ENCODE assay signal across 17 cellular contexts in the genomic region with DNA sequence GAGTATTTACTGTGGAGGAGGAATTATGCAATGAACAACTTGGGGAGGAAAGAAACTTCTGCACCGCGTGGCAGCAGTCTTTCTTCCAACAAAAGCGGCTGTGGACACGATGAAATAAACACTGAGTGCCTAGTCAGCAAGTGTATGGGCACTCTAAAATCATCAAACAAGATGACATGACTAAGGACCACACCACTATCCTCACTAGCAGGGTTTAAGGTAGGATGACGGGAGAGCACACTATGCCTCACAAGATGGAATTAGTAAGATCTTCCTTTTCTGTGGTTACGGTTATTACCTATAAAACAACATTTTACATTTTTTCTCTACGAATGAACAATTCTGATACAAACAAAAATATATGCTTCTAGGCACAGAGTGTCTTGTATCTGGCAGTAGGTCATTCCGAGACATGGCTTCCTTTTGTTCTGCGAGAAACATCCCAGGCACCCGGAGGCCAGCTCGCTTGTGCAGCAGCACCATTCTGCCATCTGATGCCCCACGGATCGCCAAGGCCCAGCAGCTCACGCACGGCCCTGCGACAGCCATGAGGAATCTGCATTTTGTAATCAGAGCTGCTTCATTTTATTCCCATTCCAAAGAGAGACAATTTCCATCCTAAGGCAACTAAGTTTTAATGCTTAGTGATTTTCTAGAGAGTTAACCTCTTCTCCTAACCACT. TPM values are rescaled to one million over a fixed set of nuclear protein-coding genes. Genes with fewer than 3 reads are reported as not detected.
DNase-seq lines count a peak whose midpoint lies in the region; ATAC-seq and TF ChIP-seq lines count a peak whose summit lies in the region.
"Had no signal": no experiment of that assay in that cellular context is flagged by ENCODE, and none has a peak within 500 bp of the region (broad histone marks: within the 10 kb centered on the region; RNA-seq: fewer than 3 reads in every experiment).

No MANE protein-coding gene starts in this region.

- peak; percentile 89 for ATAC-seq in activated CD4-positive, alpha-beta T cell treated with anti-CD3 and anti-CD28 coated beads for 36 hours
- no peak for ATAC-seq in CD4-positive, alpha-beta T cell (ENCODE audit: poor library complexity)
- ATAC-seq in HG03565 (IDR thresholded peaks at IDR 0.05; ENCODE audit: unreplicated experiment) (no peak), gastroesophageal sphincter (no peak)
- ATAC-seq: Right ventricle myocardium inferior had no signal

- H3K27me3 ChIP-seq in CD4-positive, alpha-beta T cell (ENCODE audit: control insufficient read depth, insufficient read depth, low read length): no peaks in the 10 kb centered on the region
- H3K27me3 ChIP-seq in mesenchymal stem cell (ENCODE audit: control insufficient read depth in 1 of 2, insufficient read depth in 1 of 2, low read length in 2 of 2) (no peaks in the 10 kb centered on the region), gastroesophageal sphincter (no peaks in the 10 kb centered on the region)
- H3K27me3 ChIP-seq: Peyer's patch had no signal

- H3K4me3 ChIP-seq in mesenchymal stem cell (ENCODE audit: insufficient read depth in 1 of 2, low read depth in 1 of 2, low read length in 2 of 2) (no peak overlapping the region), gastroesophageal sphincter (no peak overlapping the region)
- H3K4me3 ChIP-seq: Peyer's patch had no signal

- H4K91ac ChIP-seq in mesenchymal stem cell (ENCODE audit: low read length): no peak overlapping the region

- no peak overlapping the region for H3K18ac ChIP-seq in mesenchymal stem cell (ENCODE audit: low read depth in 1 of 2, low read length in 2 of 2)

- no peak overlapping the region for H2BK12ac ChIP-seq in mesenchymal stem cell (ENCODE audit: low read length in 2 of 2)

- peaks cover 6% of the 10 kb centered on the region for H3K4me1 Mint-ChIP-seq in activated CD4-positive, alpha-beta T cell treated with anti-CD3 and anti-CD28 coated beads for 36 hours
- peaks cover 9% of the 10 kb centered on the region for H3K4me1 Mint-ChIP-seq in CD4-positive, alpha-beta T cell (ENCODE audit: low read depth)
- H3K4me1 Mint-ChIP-seq in activated CD4-positive, alpha-beta memory T cell treated with anti-CD3 and anti-CD28 coated beads for 36 hours (ENCODE audit: low read depth): peaks cover 13% of the 10 kb centered on the region

- DNase-seq in activated CD4-positive, alpha-beta T cell treated with anti-CD3 and anti-CD28 coated beads for 36 hours: no peak
- no peak for DNase-seq in activated CD4-positive, alpha-beta T cell treated with anti-CD3 and anti-CD28 coated beads for 1 hour
- no peak for DNase-seq in CD4-positive, alpha-beta T cell
- no peak for DNase-seq in activated CD4-positive, alpha-beta memory T cell treated with anti-CD3 and anti-CD28 coated beads for 36 hours
- DNase-seq in mesenchymal stem cell (peak; percentile 18), AG08395 (ENCODE audit: low spot score) (no peak)
- DNase-seq: C1 segment of cervical spinal cord, DMS 273 treated with DMSO at 0.1 percent for 48 hours, EL, KG1, NCI-H1092 treated with DMSO at 0.1 percent for 48 hours, NCI-H2081 treated with DMSO at 0.1 percent for 48 hours, NCI-H526, Peyer's patch had no signal

- H3K14ac ChIP-seq in mesenchymal stem cell (ENCODE audit: low read length in 2 of 2): no peak overlapping the region

- CTCF ChIA-PET in activated CD4-positive, alpha-beta T cell treated with anti-CD3 and anti-CD28 coated beads for 36 hours (lab: Charles Lee): no interaction called here
- CTCF ChIA-PET in CD4-positive, alpha-beta T cell (lab: Charles Lee): no interaction called here
- CTCF ChIA-PET in activated CD4-positive, alpha-beta memory T cell treated with anti-CD3 and anti-CD28 coated beads for 36 hours (lab: Charles Lee): no interaction called here

- H3K23ac ChIP-seq in mesenchymal stem cell (ENCODE audit: low read length in 2 of 2): no peak overlapping the region

- H2BK15ac ChIP-seq in mesenchymal stem cell (ENCODE audit: low read depth, poor library complexity, severe bottlenecking): no peak overlapping the region

- H3K27ac ChIP-seq in CD4-positive, alpha-beta T cell (ENCODE audit: low read depth, low read length): no peak overlapping the region
- H3K27ac ChIP-seq in mesenchymal stem cell (ENCODE audit: low read length, poor library complexity, severe bottlenecking) (no peak overlapping the region), gastroesophageal sphincter (no peak overlapping the region)
- H3K27ac ChIP-seq: Peyer's patch had no signal

- no peak overlapping the region for H3K4ac ChIP-seq in mesenchymal stem cell (ENCODE audit: low read depth in 1 of 2, low read length in 2 of 2)

- intact Hi-C loops in activated CD4-positive, alpha-beta T cell treated with anti-CD3 and anti-CD28 coated beads for 36 hours (cut with DNase I, micrococcal nuclease): no loop called here
- intact Hi-C loops in CD4-positive, alpha-beta T cell (cut with DNase I, micrococcal nuclease): loop anchor here in 1 of 2 experiments (2.0 kb wide), 1 partner anchor 218 kb away; no protein-coding TSS in a partner anchor
- intact Hi-C loops in activated CD4-positive, alpha-beta memory T cell treated with anti-CD3 and anti-CD28 coated beads for 36 hours (cut with micrococcal nuclease): no loop called here

- H2AFZ ChIP-seq in mesenchymal stem cell (ENCODE audit: low read depth, low read length): no peak overlapping the region

- no peak for TF ChIP-seq POLR2A in gastroesophageal sphincter (IDR thresholded peaks at IDR 0.05)

- peaks cover 28% of the 10 kb centered on the region for H3K79me1 ChIP-seq in mesenchymal stem cell (replicated peaks; ENCODE audit: low read length, poor library complexity, severe bottlenecking)

- H3K36me3 Mint-ChIP-seq in activated CD4-positive, alpha-beta T cell treated with anti-CD3 and anti-CD28 coated beads for 36 hours (ENCODE audit: low read depth): peaks cover 53% of the 10 kb centered on the region
- H3K36me3 Mint-ChIP-seq in CD4-positive, alpha-beta T cell (ENCODE audit: low read depth): peaks cover 90% of the 10 kb centered on the region
- H3K36me3 Mint-ChIP-seq in activated CD4-positive, alpha-beta memory T cell treated with anti-CD3 and anti-CD28 coated beads for 36 hours: peaks cover 50% of the 10 kb centered on the region

- TF ChIP-seq EP300 in gastroesophageal sphincter (IDR thresholded peaks at IDR 0.05): no peak

- TF ChIP-seq CTCF in CD4-positive, alpha-beta T cell (IDR thresholded peaks at IDR 0.05): no peak
- TF ChIP-seq CTCF in gastroesophageal sphincter (IDR thresholded peaks at IDR 0.05): no peak

- H3K27me3 Mint-ChIP-seq in activated CD4-positive, alpha-beta T cell treated with anti-CD3 and anti-CD28 coated beads for 36 hours: no peaks in the 10 kb centered on the region
- no peaks in the 10 kb centered on the region for H3K27me3 Mint-ChIP-seq in CD4-positive, alpha-beta T cell
- H3K27me3 Mint-ChIP-seq in activated CD4-positive, alpha-beta memory T cell treated with anti-CD3 and anti-CD28 coated beads for 36 hours: no peaks in the 10 kb centered on the region

- H3K36me3 ChIP-seq in mesenchymal stem cell (ENCODE audit: control insufficient read depth in 1 of 2, insufficient read depth in 2 of 2, low read depth in 1 of 2, low read length in 2 of 2) (peaks cover 54 to 87% of the 10 kb centered on the region in 2 experiments), gastroesophageal sphincter (peaks cover 5 to 98% of the 10 kb centered on the region in 2 donors)

- no peak overlapping the region for H2AK5ac ChIP-seq in mesenchymal stem cell (ENCODE audit: low read length, severe bottlenecking)

- H3K4me2 ChIP-seq in mesenchymal stem cell (ENCODE audit: low read length, poor library complexity, severe bottlenecking): no peak overlapping the region

- H3K9me3 ChIP-seq in CD4-positive, alpha-beta T cell (ENCODE audit: control insufficient read depth, low read length): no peaks in the 10 kb centered on the region
- no peaks in the 10 kb centered on the region for H3K9me3 ChIP-seq in mesenchymal stem cell (ENCODE audit: control insufficient read depth, low read length)
- H3K9me3 ChIP-seq in gastroesophageal sphincter: no peaks in the 10 kb centered on the region
- H3K9me3 ChIP-seq: Peyer's patch had no signal

- 92% methylated on average over 16 of the region's 16 CpGs for WGBS in mesenchymal stem cell
- WGBS in gastroesophageal sphincter (ENCODE audit: low coverage in 1 of 2), 2 donors: 90% methylated on average over 14 to 16 of the region's 16 CpGs

- peak overlapping the region; percentile 16 for H3K27ac Mint-ChIP-seq in activated CD4-positive, alpha-beta T cell treated with anti-CD3 and anti-CD28 coated beads for 36 hours
- H3K27ac Mint-ChIP-seq in CD4-positive, alpha-beta T cell: peak overlapping the region; percentile 33
- H3K27ac Mint-ChIP-seq in activated CD4-positive, alpha-beta memory T cell treated with anti-CD3 and anti-CD28 coated beads for 36 hours: peak overlapping the region; percentile 63

- no peak overlapping the region for H3K9ac ChIP-seq in mesenchymal stem cell (ENCODE audit: low read length)

- H4K8ac ChIP-seq in mesenchymal stem cell (ENCODE audit: low read length): no peak overlapping the region

- no peaks in the 10 kb centered on the region for H3K9me3 Mint-ChIP-seq in activated CD4-positive, alpha-beta T cell treated with anti-CD3 and anti-CD28 coated beads for 36 hours (ENCODE audit: low read depth)
- H3K9me3 Mint-ChIP-seq in CD4-positive, alpha-beta T cell: no peaks in the 10 kb centered on the region
- H3K9me3 Mint-ChIP-seq in activated CD4-positive, alpha-beta memory T cell treated with anti-CD3 and anti-CD28 coated beads for 36 hours: no peaks in the 10 kb centered on the region

- H2BK120ac ChIP-seq in mesenchymal stem cell (ENCODE audit: low read depth, low read length): no peak overlapping the region

- H3K4me3 Mint-ChIP-seq in activated CD4-positive, alpha-beta T cell treated with anti-CD3 and anti-CD28 coated beads for 36 hours: no peak overlapping the region
- no peak overlapping the region for H3K4me3 Mint-ChIP-seq in CD4-positive, alpha-beta T cell
- H3K4me3 Mint-ChIP-seq in activated CD4-positive, alpha-beta memory T cell treated with anti-CD3 and anti-CD28 coated beads for 36 hours: no peak overlapping the region

- POLR2A ChIA-PET in activated CD4-positive, alpha-beta T cell treated with anti-CD3 and anti-CD28 coated beads for 36 hours (lab: Charles Lee): no interaction called here
- POLR2A ChIA-PET in CD4-positive, alpha-beta T cell (lab: Charles Lee): interaction anchor here (1.4 kb wide), 1 partner anchor 71 kb away, joined by 4 read pairs; the partner anchor contains the start of gene ESYT2
- POLR2A ChIA-PET in activated CD4-positive, alpha-beta memory T cell treated with anti-CD3 and anti-CD28 coated beads for 36 hours (lab: Charles Lee): no interaction called here

- H3K4me1 ChIP-seq in mesenchymal stem cell (ENCODE audit: control insufficient read depth, insufficient read depth, low read depth, low read length) (peaks cover 3% of the 10 kb centered on the region), gastroesophageal sphincter (peaks cover 0 to 10% (median 0%) of the 10 kb centered on the region in 3 donors)
- H3K4me1 ChIP-seq: Peyer's patch had no signal

- H2BK5ac ChIP-seq in mesenchymal stem cell (ENCODE audit: low read depth, low read length, poor library complexity, severe bottlenecking): no peak overlapping the region

RNA-seq across cellular contexts. Expression of gene NCAPG2, which starts 54.1 kb away (rescaled TPM):
- 100 to 1,000 TPM in 1 of 2 experiments, 10 to 100 TPM in 1; 85.4 to 127 TPM for total RNA-seq in activated CD4-positive, alpha-beta T cell treated with anti-CD3 and anti-CD28 coated beads for 36 hours
- total RNA-seq in CD4-positive, alpha-beta T cell: 10 to 100 TPM in 1 of 2 experiments, 1 to 10 TPM in 1; 9.9 to 11.8 TPM
- 100 to 1,000 TPM; 145 to 149 TPM for total RNA-seq in activated CD4-positive, alpha-beta memory T cell treated with anti-CD3 and anti-CD28 coated beads for 36 hours
- polyA plus RNA-seq in mesenchymal stem cell (2013, experiment 1 of 2): 4.7 TPM
- polyA plus RNA-seq in mesenchymal stem cell (2013, experiment 2 of 2): 4.7 TPM
- 1 to 10 TPM; 4.6 to 6.4 (median 5.6) TPM for total RNA-seq in gastroesophageal sphincter

Comparison
In these comparisons a context has a peak if more than half of its experiments do, and no peak if none do; other contexts are left out.
1. RNA of gene NCAPG2, which starts 54.1 kb away (total RNA-seq): 145 to 149 TPM in activated CD4-positive, alpha-beta memory T cell treated with anti-CD3 and anti-CD28 coated beads for 36 hours and 85.4 to 127 TPM in activated CD4-positive, alpha-beta T cell treated with anti-CD3 and anti-CD28 coated beads for 36 hours; 9.9 to 11.8 TPM in CD4-positive, alpha-beta T cell and 4.6 to 6.4 TPM in gastroesophageal sphincter; every median in the first group is over 4 times any median in the second.
2. Peak in every context shown above with its lines, with median percentiles within 50 percentile points of each other: H3K27ac Mint-ChIP-seq.